Comparison of ENCODE assay signal across 8 cellular contexts in genomic region chr16:17476414-17477259, GRCh38. TPM values are rescaled to one million over a fixed set of nuclear protein-coding genes. Genes with fewer than 3 reads are reported as not detected.
DNase-seq lines count a peak whose midpoint lies in the region; ATAC-seq and TF ChIP-seq lines count a peak whose summit lies in the region.

No MANE protein-coding gene starts in this region.

- H3K4me1 ChIP-seq in liver (ENCODE audit: control insufficient read depth in 4 of 4, insufficient read depth in 4 of 4, low read length in 3 of 4), result no peaks in the 10 kb centered on the region
- peaks cover 0 to 4% (median under 1%) of the 10 kb centered on the region in 4 donors for H3K4me1 ChIP-seq in upper lobe of left lung

- ATAC-seq in GM18907 (IDR thresholded peaks at IDR 0.05; ENCODE audit: unreplicated experiment) (peak; percentile 57), upper lobe of left lung (ENCODE audit: low FRiP score in 2 of 2) (peak in 1 of 2 donors; percentile 65)

- H3K27ac Mint-ChIP-seq in chondrocyte (ENCODE audit: unreplicated experiment), result no peak overlapping the region

- TF ChIP-seq RAD21 in liver (IDR thresholded peaks at IDR 0.05), result peak; percentile 65 to 72

- DNase-seq in Ammon's horn (ENCODE audit: low spot score), result peak; percentile 67
- peak; percentile 57 for DNase-seq in NB4 (ENCODE audit: low read depth)
- peak; percentile 34 for DNase-seq in T1000 (lab: John Stamatoyannopoulos, UW)
- DNase-seq in chondrocyte (ENCODE audit: low spot score), result no peak
- no peak for DNase-seq in upper lobe of left lung
- DNase-seq in NCI-H187 treated with DMSO at 0.1 percent for 48 hours (lab: John Stamatoyannopoulos, UW), result no peak

- H3K27ac ChIP-seq in liver (ENCODE audit: low read depth in 1 of 2, low read length in 2 of 2), result no peak overlapping the region
- no peak overlapping the region for H3K27ac ChIP-seq in upper lobe of left lung

- WGBS in liver, result 22% methylated on average over 11 of the region's 11 CpGs
- WGBS in upper lobe of left lung, 2 donors, result 31 to 39% methylated on average over 9 to 11 of the region's 11 CpGs

- H3K36me3 ChIP-seq in liver (ENCODE audit: control insufficient read depth in 4 of 4, insufficient read depth in 3 of 4, low read depth in 1 of 4, low read length in 3 of 4), result no peaks in the 10 kb centered on the region
- no peaks in the 10 kb centered on the region for H3K36me3 ChIP-seq in upper lobe of left lung

- H3K9me3 Mint-ChIP-seq in chondrocyte (ENCODE audit: low read depth), result peaks cover 4% of the 10 kb centered on the region

- H3K4me1 Mint-ChIP-seq in chondrocyte (ENCODE audit: low read depth), result peaks cover 9% of the 10 kb centered on the region

- H3K9me3 ChIP-seq in liver (ENCODE audit: control insufficient read depth in 4 of 4, low read length in 3 of 4), result peaks cover 0 to 1% (median 0%) of the 10 kb centered on the region in 4 donors
- peaks cover 0 to 3% (median 0%) of the 10 kb centered on the region in 4 donors for H3K9me3 ChIP-seq in upper lobe of left lung

- H3K36me3 Mint-ChIP-seq in chondrocyte (ENCODE audit: low read depth), result no peaks in the 10 kb centered on the region

- H3K27me3 Mint-ChIP-seq in chondrocyte (ENCODE audit: low read depth), result peaks cover 47% of the 10 kb centered on the region

- H3K27me3 ChIP-seq in liver (ENCODE audit: control insufficient read depth in 4 of 4, insufficient read depth in 4 of 4, low read length in 3 of 4) (peaks cover 0 to 14% (median 5%) of the 10 kb centered on the region in 4 donors), upper lobe of left lung (no peaks in the 10 kb centered on the region)

- H3K4me3 ChIP-seq in NB4 (ENCODE audit: low read depth, low read length), result no peak overlapping the region
- H3K4me3 ChIP-seq in liver (ENCODE audit: low read depth in 1 of 3, low read length in 3 of 3), result no peak overlapping the region
- no peak overlapping the region for H3K4me3 ChIP-seq in upper lobe of left lung

- TF ChIP-seq POLR2A in NB4 (IDR thresholded peaks at IDR 0.05; ENCODE audit: extremely low read depth, insufficient read length) (no peak), upper lobe of left lung (IDR thresholded peaks at IDR 0.05) (no peak)

- H3K9ac ChIP-seq in liver (ENCODE audit: low read depth in 1 of 2, low read length in 2 of 2), result no peak overlapping the region

- no peak overlapping the region for H3K4me3 Mint-ChIP-seq in chondrocyte (ENCODE audit: unreplicated experiment)

- no peak for TF ChIP-seq EP300 in upper lobe of left lung (IDR thresholded peaks at IDR 0.05)

- TF ChIP-seq CTCF in NB4 (IDR thresholded peaks at IDR 0.05; ENCODE audit: low read depth, low read length) (peak; percentile 49), chondrocyte (IDR thresholded peaks at IDR 0.05) (peak; percentile 83), liver (IDR thresholded peaks at IDR 0.05; ENCODE audit: low read depth, low read length, missing input control) (peak; percentile 37), upper lobe of left lung (IDR thresholded peaks at IDR 0.05) (peak; percentile 16 to 37 (median 34))

TF ChIP-seq in liver, 16 proteins besides CTCF, POLR2A, EP300 and RAD21:
- TF ChIP-seq YY1 (IDR thresholded peaks at IDR 0.05) (no peak), GABPA (IDR thresholded peaks at IDR 0.05 in 1 of 2, conservative IDR thresholded peaks at IDR 0.05 in 1 of 2) (no peak), FOXA2 (IDR thresholded peaks at IDR 0.05) (no peak), EGR1 (IDR thresholded peaks at IDR 0.05; ENCODE audit: low read depth in 2 of 2) (no peak), SP1 (IDR thresholded peaks at IDR 0.05) (no peak), NR2F2 (IDR thresholded peaks at IDR 0.05) (no peak), FOXA1 (IDR thresholded peaks at IDR 0.05) (no peak), JUND (IDR thresholded peaks at IDR 0.05) (no peak), MAX (IDR thresholded peaks at IDR 0.05) (no peak), ZBTB33 (IDR thresholded peaks at IDR 0.05) (no peak), ATF3 (IDR thresholded peaks at IDR 0.05) (no peak), HNF4G (IDR thresholded peaks at IDR 0.05) (no peak), HNF4A (conservative IDR thresholded peaks at IDR 0.05) (no peak), RXRA (IDR thresholded peaks at IDR 0.05) (no peak), TAF1 (conservative IDR thresholded peaks at IDR 0.05) (no peak)
- TF ChIP-seq, protein P1, sequence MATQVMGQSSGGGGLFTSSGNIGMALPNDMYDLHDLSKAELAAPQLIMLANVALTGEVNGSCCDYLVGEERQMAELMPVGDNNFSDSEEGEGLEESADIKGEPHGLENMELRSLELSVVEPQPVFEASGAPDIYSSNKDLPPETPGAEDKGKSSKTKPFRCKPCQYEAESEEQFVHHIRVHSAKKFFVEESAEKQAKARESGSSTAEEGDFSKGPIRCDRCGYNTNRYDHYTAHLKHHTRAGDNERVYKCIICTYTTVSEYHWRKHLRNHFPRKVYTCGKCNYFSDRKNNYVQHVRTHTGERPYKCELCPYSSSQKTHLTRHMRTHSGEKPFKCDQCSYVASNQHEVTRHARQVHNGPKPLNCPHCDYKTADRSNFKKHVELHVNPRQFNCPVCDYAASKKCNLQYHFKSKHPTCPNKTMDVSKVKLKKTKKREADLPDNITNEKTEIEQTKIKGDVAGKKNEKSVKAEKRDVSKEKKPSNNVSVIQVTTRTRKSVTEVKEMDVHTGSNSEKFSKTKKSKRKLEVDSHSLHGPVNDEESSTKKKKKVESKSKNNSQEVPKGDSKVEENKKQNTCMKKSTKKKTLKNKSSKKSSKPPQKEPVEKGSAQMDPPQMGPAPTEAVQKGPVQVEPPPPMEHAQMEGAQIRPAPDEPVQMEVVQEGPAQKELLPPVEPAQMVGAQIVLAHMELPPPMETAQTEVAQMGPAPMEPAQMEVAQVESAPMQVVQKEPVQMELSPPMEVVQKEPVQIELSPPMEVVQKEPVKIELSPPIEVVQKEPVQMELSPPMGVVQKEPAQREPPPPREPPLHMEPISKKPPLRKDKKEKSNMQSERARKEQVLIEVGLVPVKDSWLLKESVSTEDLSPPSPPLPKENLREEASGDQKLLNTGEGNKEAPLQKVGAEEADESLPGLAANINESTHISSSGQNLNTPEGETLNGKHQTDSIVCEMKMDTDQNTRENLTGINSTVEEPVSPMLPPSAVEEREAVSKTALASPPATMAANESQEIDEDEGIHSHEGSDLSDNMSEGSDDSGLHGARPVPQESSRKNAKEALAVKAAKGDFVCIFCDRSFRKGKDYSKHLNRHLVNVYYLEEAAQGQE (IDR thresholded peaks at IDR 0.05), result no peak
TF ChIP-seq in liver: peak in this region for 0.

RNA-seq across cellular contexts. Expression of gene XYLT1, which starts 5.9 kb away (rescaled TPM):
- total RNA-seq in chondrocyte, result 17.6 to 20.4 TPM (median 18.7 TPM) in 3 replicates
- total RNA-seq in liver, result 1 to 10 TPM in 1 of 2 donors, under 1 TPM in 1; 0.79 to 2.3 TPM
- under 1 TPM; 0.25 to 0.27 TPM for polyA plus RNA-seq in liver
- 10 to 100 TPM in 1 of 6 donors, 1 to 10 TPM in 5; 3.0 to 26.2 (median 6.8) TPM for total RNA-seq in upper lobe of left lung

Comparison
In these comparisons a context has a peak if more than half of its experiments do, and no peak if none do; other contexts are left out.
1. DNase-seq: peak in Ammon's horn (single experiment), NB4 (single experiment) and T1000 (single experiment); none in chondrocyte (single experiment), upper lobe of left lung (0 of 2) and NCI-H187 treated with DMSO at 0.1 percent for 48 hours (single experiment).
2. Peak in every context shown above with its lines, with median percentiles within 50 percentile points of each other: CTCF ChIP-seq.